1 cellular context compared by ENCODE assay signal in the genomic region with DNA sequence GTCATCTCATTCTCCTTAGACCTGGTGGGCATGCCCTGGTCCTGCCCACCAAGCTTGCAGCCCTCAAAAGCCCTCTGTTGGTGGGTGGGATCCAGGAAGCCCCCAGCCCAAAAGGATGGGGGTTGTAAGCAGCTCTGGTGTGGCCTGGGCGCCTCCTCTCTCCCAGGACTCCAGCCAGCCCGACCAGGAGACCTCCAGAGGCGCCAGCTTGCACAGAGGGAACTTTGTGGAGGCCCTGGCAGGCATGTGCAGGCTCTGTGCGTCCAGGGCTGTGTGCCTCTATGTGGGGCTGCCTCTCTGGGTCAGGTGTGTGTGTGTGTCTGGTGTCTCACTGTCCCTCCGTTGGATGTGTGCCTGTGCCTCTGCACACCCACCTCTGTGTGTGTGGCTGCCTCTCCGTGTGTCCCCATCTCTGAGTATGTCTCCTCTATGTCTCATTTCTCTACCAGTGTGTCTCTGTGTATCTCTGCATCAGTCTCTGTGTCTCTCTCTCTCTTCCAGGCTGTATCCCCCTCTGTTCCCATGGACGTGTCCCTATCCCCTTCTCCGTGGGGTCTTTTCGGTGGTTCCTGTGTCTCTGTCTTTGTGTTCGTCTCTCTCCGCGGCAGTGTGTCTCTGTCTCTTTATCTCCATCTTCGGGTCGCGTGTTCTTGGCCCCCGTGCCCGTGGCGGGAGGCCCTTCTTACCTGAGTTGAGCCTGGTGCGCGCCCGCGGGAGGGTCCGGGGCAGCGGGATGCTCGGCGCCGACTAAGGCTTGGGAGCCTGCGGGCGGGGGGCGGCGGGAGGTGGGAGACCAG.
TF ChIP-seq lines count a peak whose summit lies in the region.

No MANE protein-coding gene starts in this region.

TF ChIP-seq in HepG2, 621 proteins besides CTCF, POLR2A, EP300 and RAD21 (continued from another document):
- TF ChIP-seq MTERF4 (CRISPR knock-in tag; IDR thresholded peaks at IDR 0.05) (no peak), ZNF274 (CRISPR knock-in tag; IDR thresholded peaks at IDR 0.05) (no peak), KLF12 (CRISPR knock-in tag; IDR thresholded peaks at IDR 0.05; ENCODE audit: borderline replicate concordance) (no peak), ZMAT5 (CRISPR knock-in tag; IDR thresholded peaks at IDR 0.05; ENCODE audit: borderline replicate concordance, low read depth) (no peak), SIN3B (IDR thresholded peaks at IDR 0.05; ENCODE audit: low read length) (no peak), RERE (CRISPR knock-in tag; IDR thresholded peaks at IDR 0.05; ENCODE audit: low read depth) (no peak), NRL (CRISPR knock-in tag; IDR thresholded peaks at IDR 0.05; ENCODE audit: borderline replicate concordance) (no peak), ERF (CRISPR knock-in tag; IDR thresholded peaks at IDR 0.05) (no peak), TEAD2 (CRISPR knock-in tag; IDR thresholded peaks at IDR 0.05) (no peak), PCBP2 (optimal IDR thresholded peaks at IDR 0.05; ENCODE audit: low read depth, low read length, poor library complexity, severe bottlenecking) (no peak), EED (CRISPR knock-in tag; IDR thresholded peaks at IDR 0.05) (0 out of 2 replicates have a peak, but pooled peaks have one; percentile 1), MAFG (CRISPR knock-in tag; IDR thresholded peaks at IDR 0.05) (no peak), EZH2 (conservative IDR thresholded peaks at IDR 0.05; ENCODE audit: low read depth, low read length) (0 out of 2 replicates have a peak, but pooled peaks have one; percentile 35), SYNCRIP (IDR thresholded peaks at IDR 0.05; ENCODE audit: insufficient read depth, low read depth, low read length) (no peak), SNRNP70 (IDR thresholded peaks at IDR 0.05; ENCODE audit: low read depth, low read length) (no peak), ZNF564 (CRISPR knock-in tag; IDR thresholded peaks at IDR 0.05) (peak; percentile 7; the same call in 1 of the 2 replicates), TCF12 (IDR thresholded peaks at IDR 0.05) (no peak), TCF12 (CRISPR knock-in tag; IDR thresholded peaks at IDR 0.05) (no peak), FOXM1 (CRISPR knock-in tag; IDR thresholded peaks at IDR 0.05) (peak; percentile 30; the same call in 1 of the 2 replicates), NR3C1 (CRISPR knock-in tag; IDR thresholded peaks at IDR 0.05) (no peak), SAFB2 (CRISPR knock-in tag; IDR thresholded peaks at IDR 0.05; ENCODE audit: borderline replicate concordance, low read depth) (no peak)
- TF ChIP-seq, protein P1, sequence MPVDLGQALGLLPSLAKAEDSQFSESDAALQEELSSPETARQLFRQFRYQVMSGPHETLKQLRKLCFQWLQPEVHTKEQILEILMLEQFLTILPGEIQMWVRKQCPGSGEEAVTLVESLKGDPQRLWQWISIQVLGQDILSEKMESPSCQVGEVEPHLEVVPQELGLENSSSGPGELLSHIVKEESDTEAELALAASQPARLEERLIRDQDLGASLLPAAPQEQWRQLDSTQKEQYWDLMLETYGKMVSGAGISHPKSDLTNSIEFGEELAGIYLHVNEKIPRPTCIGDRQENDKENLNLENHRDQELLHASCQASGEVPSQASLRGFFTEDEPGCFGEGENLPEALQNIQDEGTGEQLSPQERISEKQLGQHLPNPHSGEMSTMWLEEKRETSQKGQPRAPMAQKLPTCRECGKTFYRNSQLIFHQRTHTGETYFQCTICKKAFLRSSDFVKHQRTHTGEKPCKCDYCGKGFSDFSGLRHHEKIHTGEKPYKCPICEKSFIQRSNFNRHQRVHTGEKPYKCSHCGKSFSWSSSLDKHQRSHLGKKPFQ (CRISPR knock-in tag; IDR thresholded peaks at IDR 0.05; ENCODE audit: insufficient replicate concordance): no peak
- TF ChIP-seq, protein P2, sequence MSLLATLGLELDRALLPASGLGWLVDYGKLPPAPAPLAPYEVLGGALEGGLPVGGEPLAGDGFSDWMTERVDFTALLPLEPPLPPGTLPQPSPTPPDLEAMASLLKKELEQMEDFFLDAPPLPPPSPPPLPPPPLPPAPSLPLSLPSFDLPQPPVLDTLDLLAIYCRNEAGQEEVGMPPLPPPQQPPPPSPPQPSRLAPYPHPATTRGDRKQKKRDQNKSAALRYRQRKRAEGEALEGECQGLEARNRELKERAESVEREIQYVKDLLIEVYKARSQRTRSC (CRISPR knock-in tag; IDR thresholded peaks at IDR 0.05; ENCODE audit: low read depth): no peak
- TF ChIP-seq, protein P3, sequence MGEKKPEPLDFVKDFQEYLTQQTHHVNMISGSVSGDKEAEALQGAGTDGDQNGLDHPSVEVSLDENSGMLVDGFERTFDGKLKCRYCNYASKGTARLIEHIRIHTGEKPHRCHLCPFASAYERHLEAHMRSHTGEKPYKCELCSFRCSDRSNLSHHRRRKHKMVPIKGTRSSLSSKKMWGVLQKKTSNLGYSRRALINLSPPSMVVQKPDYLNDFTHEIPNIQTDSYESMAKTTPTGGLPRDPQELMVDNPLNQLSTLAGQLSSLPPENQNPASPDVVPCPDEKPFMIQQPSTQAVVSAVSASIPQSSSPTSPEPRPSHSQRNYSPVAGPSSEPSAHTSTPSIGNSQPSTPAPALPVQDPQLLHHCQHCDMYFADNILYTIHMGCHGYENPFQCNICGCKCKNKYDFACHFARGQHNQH (CRISPR knock-in tag; IDR thresholded peaks at IDR 0.05): no peak
